In genomic region chr2:70241338-70241737, GRCh38 we compare ENCODE assay signal across 21 cellular contexts. TPM values are rescaled to one million over a fixed set of nuclear protein-coding genes. Genes with fewer than 3 reads are reported as not detected.
DNase-seq lines count a peak whose midpoint lies in the region; ATAC-seq, FAIRE-seq and TF ChIP-seq lines count a peak whose summit lies in the region.
"Had no signal": no experiment of that assay in that cellular context is flagged by ENCODE, and none has a peak within 500 bp of the region (broad histone marks: within the 10 kb centered on the region; RNA-seq: fewer than 3 reads in every experiment).

No MANE protein-coding gene starts in this region.

- H4K8ac ChIP-seq in IMR-90 (ENCODE audit: low read depth in 2 of 2, low read length in 2 of 2) (no peak overlapping the region), mesenchymal stem cell (ENCODE audit: low read length) (no peak overlapping the region)

- H3K4ac ChIP-seq in IMR-90 (ENCODE audit: low read depth, low read length): no peak overlapping the region
- H3K4ac ChIP-seq in mesenchymal stem cell (ENCODE audit: low read depth in 1 of 2, low read length in 2 of 2): no peak overlapping the region

- no peak overlapping the region for H4K5ac ChIP-seq in IMR-90 (ENCODE audit: low read depth, low read length)

- TF ChIP-seq CTCF in DND-41 (IDR thresholded peaks at IDR 0.05; ENCODE audit: borderline replicate concordance, extremely low read depth, low read length, poor library complexity, severe bottlenecking): no peak
- no peak for TF ChIP-seq CTCF in IMR-90 (conservative IDR thresholded peaks at IDR 0.05; ENCODE audit: low read depth, low read length)
- TF ChIP-seq CTCF in astrocyte (IDR thresholded peaks at IDR 0.05; ENCODE audit: insufficient read depth, low read depth, low read length): no peak

- H3K27ac Mint-ChIP-seq in astrocyte (ENCODE audit: unreplicated experiment): no peak overlapping the region
- H3K27ac Mint-ChIP-seq: B cell had no signal

- no peak overlapping the region for H2BK15ac ChIP-seq in IMR-90 (ENCODE audit: low read depth, low read length)
- no peak overlapping the region for H2BK15ac ChIP-seq in mesenchymal stem cell (ENCODE audit: low read depth, poor library complexity, severe bottlenecking)

- H2BK12ac ChIP-seq in mesenchymal stem cell (ENCODE audit: low read length in 2 of 2): no peak overlapping the region

- in situ Hi-C loops in IMR-90 (cut with MboI; ENCODE audit: low sequenced_read_pairs): loop anchor here (25.0 kb wide), 1 partner anchor 329 kb away; the partner anchor contains the start of gene MXD1

- H3K27me3 ChIP-seq in DND-41 (ENCODE audit: insufficient read depth, low read length, poor library complexity): no peaks in the 10 kb centered on the region
- H3K27me3 ChIP-seq in IMR-90 (ENCODE audit: control insufficient read depth, insufficient read depth, low read length): no peaks in the 10 kb centered on the region
- no peaks in the 10 kb centered on the region for H3K27me3 ChIP-seq in astrocyte (ENCODE audit: insufficient read depth, low read length)
- H3K27me3 ChIP-seq in mesenchymal stem cell (ENCODE audit: control insufficient read depth in 1 of 2, insufficient read depth in 1 of 2, low read length in 2 of 2): no peaks in the 10 kb centered on the region
- no peaks in the 10 kb centered on the region for H3K27me3 ChIP-seq in MG63
- H3K27me3 ChIP-seq: gastroesophageal sphincter had no signal

- peaks cover 0 to 42% of the 10 kb centered on the region in 2 experiments; a peak in 3 of 4 replicates for H3K79me1 ChIP-seq in IMR-90 (ENCODE audit: low read depth in 1 of 2, low read length in 2 of 2)
- no peaks in the 10 kb centered on the region for H3K79me1 ChIP-seq in mesenchymal stem cell (replicated peaks; ENCODE audit: low read length, poor library complexity, severe bottlenecking)

- WGBS in IMR-90 (ENCODE audit: extremely low coverage in 2 of 2, insufficient read length in 1 of 2), 2 experiments: 100% methylated on average over 3 of the region's 8 CpGs; no CpG with 5 or more reads in 1 of the 2 experiments
- WGBS in mesenchymal stem cell: 97% methylated on average over 6 of the region's 8 CpGs

- no peak overlapping the region for H2BK5ac ChIP-seq in IMR-90 (ENCODE audit: low read depth, low read length, poor library complexity, severe bottlenecking)
- H2BK5ac ChIP-seq in mesenchymal stem cell (ENCODE audit: low read depth, low read length, poor library complexity, severe bottlenecking): no peak overlapping the region

- H3K36me3 ChIP-seq in DND-41 (ENCODE audit: insufficient read depth, low read length) (peaks cover 73% of the 10 kb centered on the region), IMR-90 (ENCODE audit: control insufficient read depth, insufficient read depth, low read length) (peaks cover 7% of the 10 kb centered on the region; the same call in 1 of the 2 replicates), astrocyte (ENCODE audit: insufficient read depth, low read length) (peaks cover 10% of the 10 kb centered on the region), mesenchymal stem cell (ENCODE audit: control insufficient read depth in 1 of 2, insufficient read depth in 2 of 2, low read depth in 1 of 2, low read length in 2 of 2) (peaks cover 13 to 15% of the 10 kb centered on the region in 2 experiments), MG63 (peaks cover 39% of the 10 kb centered on the region)

- no peak overlapping the region for H3K4me3 ChIP-seq in DND-41 (ENCODE audit: low read depth in 1 of 2, low read length in 2 of 2)
- no peak overlapping the region for H3K4me3 ChIP-seq in IMR-90 (ENCODE audit: insufficient read depth, low read depth, low read length)
- H3K4me3 ChIP-seq in astrocyte (ENCODE audit: insufficient read depth, low read depth, low read length): no peak overlapping the region
- H3K4me3 ChIP-seq in mesenchymal stem cell (ENCODE audit: insufficient read depth in 1 of 2, low read depth in 1 of 2, low read length in 2 of 2): no peak overlapping the region
- no peak overlapping the region for H3K4me3 ChIP-seq in MG63
- H3K4me3 ChIP-seq: coronary artery, gastroesophageal sphincter, left ventricle myocardium inferior had no signal

- H3K4me2 ChIP-seq in DND-41 (ENCODE audit: insufficient read depth, low read length) (no peak overlapping the region), IMR-90 (ENCODE audit: low read depth, low read length) (no peak overlapping the region), astrocyte (ENCODE audit: low read length) (peak overlapping the region; percentile 53), mesenchymal stem cell (ENCODE audit: low read length, poor library complexity, severe bottlenecking) (no peak overlapping the region)

- ATAC-seq in DND-41 (ENCODE audit: insufficient read depth, low read depth) (peak; percentile 21; the same call in 1 of the 3 replicates), IMR-90 (ENCODE audit: low read depth) (no peak), HG03045 (IDR thresholded peaks at IDR 0.05; ENCODE audit: unreplicated experiment) (no peak)
- ATAC-seq: gastroesophageal sphincter, Right ventricle myocardium inferior had no signal

- no peak overlapping the region for H2BK20ac ChIP-seq in IMR-90 (ENCODE audit: low read depth, low read length)

- H2AK5ac ChIP-seq in IMR-90 (ENCODE audit: low read depth, low read length) (no peak overlapping the region), mesenchymal stem cell (ENCODE audit: low read length, severe bottlenecking) (no peak overlapping the region)

- no peak overlapping the region for H3K4me3 Mint-ChIP-seq in astrocyte (ENCODE audit: unreplicated experiment)
- H3K4me3 Mint-ChIP-seq: B cell had no signal

- no peak overlapping the region for H3K9ac ChIP-seq in DND-41 (ENCODE audit: low read depth, low read length)
- H3K9ac ChIP-seq in IMR-90 (ENCODE audit: low read depth, low read length): no peak overlapping the region
- H3K9ac ChIP-seq in astrocyte (ENCODE audit: low read length): no peak overlapping the region
- H3K9ac ChIP-seq in mesenchymal stem cell (ENCODE audit: low read length): no peak overlapping the region
- H3K9ac ChIP-seq: parathyroid adenoma had no signal

- no peak overlapping the region for H3K27ac ChIP-seq in DND-41 (ENCODE audit: low read length)
- no peak overlapping the region for H3K27ac ChIP-seq in IMR-90 (ENCODE audit: insufficient read depth, low read length)
- no peak overlapping the region for H3K27ac ChIP-seq in astrocyte (ENCODE audit: low read depth, low read length)
- H3K27ac ChIP-seq in mesenchymal stem cell (ENCODE audit: low read length, poor library complexity, severe bottlenecking): peak overlapping the region; percentile 35
- H3K27ac ChIP-seq: coronary artery, gastroesophageal sphincter, left ventricle myocardium inferior, parathyroid adenoma had no signal

- dilution Hi-C loops in IMR-90 (cut with HindIII; ENCODE audit: low sequenced_read_pairs, unreplicated experiment): no loop called here

- H3K4me1 Mint-ChIP-seq in astrocyte (ENCODE audit: low read depth, unreplicated experiment): peaks cover 15% of the 10 kb centered on the region

- no peaks in the 10 kb centered on the region for H3K27me3 Mint-ChIP-seq in astrocyte (ENCODE audit: low read depth, unreplicated experiment)
- H3K27me3 Mint-ChIP-seq: B cell had no signal

- H3K14ac ChIP-seq in IMR-90 (replicated peaks; ENCODE audit: low read depth, low read length) (0 out of 2 replicates have a peak overlapping the region, but pooled peaks have one; percentile 44), mesenchymal stem cell (ENCODE audit: low read length in 2 of 2) (no peak overlapping the region)

- H3K4me1 ChIP-seq in DND-41 (ENCODE audit: insufficient read depth, low read length) (peaks cover 42% of the 10 kb centered on the region), IMR-90 (ENCODE audit: control insufficient read depth, insufficient read depth, low read length) (peaks cover 6% of the 10 kb centered on the region), astrocyte (ENCODE audit: insufficient read depth, low read length) (peaks cover 9% of the 10 kb centered on the region), mesenchymal stem cell (ENCODE audit: control insufficient read depth, insufficient read depth, low read depth, low read length) (peaks cover 16% of the 10 kb centered on the region)

- H2AK9ac ChIP-seq in IMR-90 (replicated peaks; ENCODE audit: low read depth, low read length, poor library complexity): no peak overlapping the region

- POLR2A ChIA-PET in IMR-90 (lab: Charles Lee; ENCODE audit: unreplicated experiment): interaction anchor here (0.6 to 0.7 kb wide), 2 partner anchors 10 to 136 kb away, joined by 3 read pairs; no protein-coding TSS in a partner anchor

- H3K36me3 Mint-ChIP-seq in astrocyte (ENCODE audit: low read depth, unreplicated experiment): peaks cover 3% of the 10 kb centered on the region

- no peak overlapping the region for H3K56ac ChIP-seq in IMR-90 (ENCODE audit: extremely low read depth, insufficient read depth, low read length)

- no peak overlapping the region for H2AFZ ChIP-seq in DND-41 (ENCODE audit: low read depth, low read length)
- H2AFZ ChIP-seq in IMR-90 (replicated peaks; ENCODE audit: low read length, poor library complexity): no peak overlapping the region
- no peak overlapping the region for H2AFZ ChIP-seq in astrocyte (ENCODE audit: low read depth, low read length)
- no peak overlapping the region for H2AFZ ChIP-seq in mesenchymal stem cell (ENCODE audit: low read depth, low read length)
- H2AFZ ChIP-seq: parathyroid adenoma had no signal

- H3K23ac ChIP-seq in IMR-90 (ENCODE audit: low read depth, low read length): no peak overlapping the region
- no peak overlapping the region for H3K23ac ChIP-seq in mesenchymal stem cell (ENCODE audit: low read length in 2 of 2)

- H4K91ac ChIP-seq in IMR-90 (ENCODE audit: insufficient read depth, low read depth, low read length) (no peak overlapping the region), mesenchymal stem cell (ENCODE audit: low read length) (no peak overlapping the region)

- CTCF ChIA-PET in IMR-90 (lab: Yijun Ruan, JAX): interaction anchor here (0.6 to 0.7 kb wide), 2 partner anchors 707 to 901 kb away, joined by 3 to 4 read pairs; no protein-coding TSS in a partner anchor

- DNase-seq in DND-41 (no peak), IMR-90 (peak; percentile 54), astrocyte (ENCODE audit: low read depth) (no peak), mesenchymal stem cell (no peak), NOMO-1 treated with dmso at 0.1 percent for 144 hours (lab: John Stamatoyannopoulos, UW; ENCODE audit: unreplicated experiment) (no peak), MG63 (no peak), NOMO-1 treated with DMSO at 0.1 percent for 48 hours (lab: John Stamatoyannopoulos, UW; ENCODE audit: unreplicated experiment) (no peak)
- DNase-seq: activated effector memory CD4-positive, alpha-beta T cell treated with anti-CD3 and anti-CD28 coated beads, Interleukin-2, amount 50 U/mL, for 16 hours; aorta; H7; left ventricle myocardium inferior; NCI-H1694; NCI-H446; NK-92 treated with Interleukin-12 subunit alpha and Interleukin-12 subunit beta, amount 100 ng/mL, for 24 hours; small intestine had no signal

- H2BK120ac ChIP-seq in IMR-90 (ENCODE audit: low read depth, low read length) (no peak overlapping the region), mesenchymal stem cell (ENCODE audit: low read depth, low read length) (no peak overlapping the region)

- BruUV-seq in IMR-90 (replicated peaks; lab: Mats Ljungman, UMichigan): no TSS peak

- H3K9me3 ChIP-seq in DND-41 (ENCODE audit: insufficient read depth, low read length, severe bottlenecking) (no peaks in the 10 kb centered on the region), IMR-90 (ENCODE audit: control insufficient read depth, insufficient read depth, low read length) (no peaks in the 10 kb centered on the region), astrocyte (ENCODE audit: insufficient read depth, low read depth, low read length) (no peaks in the 10 kb centered on the region), mesenchymal stem cell (ENCODE audit: control insufficient read depth, low read length) (no peaks in the 10 kb centered on the region), MG63 (no peaks in the 10 kb centered on the region)
- H3K9me3 ChIP-seq: gastroesophageal sphincter, left ventricle myocardium inferior had no signal

- no peaks in the 10 kb centered on the region for H3K9me3 Mint-ChIP-seq in astrocyte (ENCODE audit: unreplicated experiment)

- peaks cover 100% of the 10 kb centered on the region for H3K79me2 ChIP-seq in DND-41 (ENCODE audit: insufficient read depth, low read length)
- H3K79me2 ChIP-seq in astrocyte (ENCODE audit: insufficient read depth, low read length): peaks cover 99% of the 10 kb centered on the region

- no peak for FAIRE-seq in astrocyte (lab: Jason Lieb, UNC)
- FAIRE-seq: small intestine had no signal

- intact Hi-C loops in IMR-90 (cut with micrococcal nuclease): no loop called here

- no peak for TF ChIP-seq POLR2A in IMR-90 (IDR thresholded peaks at IDR 0.05; ENCODE audit: low read depth, low read length)

- peaks cover 6% of the 10 kb centered on the region; the same call in 1 of the 2 replicates for H3K9me1 ChIP-seq in IMR-90 (ENCODE audit: insufficient read depth, low read length)

- H3K18ac ChIP-seq in IMR-90 (ENCODE audit: low read depth, low read length) (no peak overlapping the region), mesenchymal stem cell (ENCODE audit: low read depth in 1 of 2, low read length in 2 of 2) (no peak overlapping the region)

- no peak for TF ChIP-seq RAD21 in IMR-90 (IDR thresholded peaks at IDR 0.05; ENCODE audit: low read length)

- H4K20me1 ChIP-seq in DND-41 (ENCODE audit: insufficient read depth, low read length): peaks cover 75% of the 10 kb centered on the region
- peaks cover 81% of the 10 kb centered on the region for H4K20me1 ChIP-seq in IMR-90 (ENCODE audit: insufficient read depth, low read length)
- H4K20me1 ChIP-seq in astrocyte (ENCODE audit: insufficient read depth, low read length): peaks cover 90% of the 10 kb centered on the region

RNA-seq across cellular contexts. Expression of gene TIA1, which starts 7.1 kb away (rescaled TPM):
- total RNA-seq in IMR-90 (2012; rRNA removed) (93.3 and 103 TPM in 2 replicates), astrocyte (104 and 112 TPM in 2 replicates)
- 72.7 and 72.8 TPM in 2 replicates for polyA plus RNA-seq in IMR-90 (2012; rRNA removed)
- polyA plus RNA-seq in IMR-90 (2012; cell fraction: cytosol; rRNA removed): 9.7 and 11.5 TPM in 2 replicates
- 67.9 and 381 TPM in 2 replicates for polyA plus RNA-seq in IMR-90 (2012; cell fraction: nucleus; rRNA removed; ENCODE audit: low replicate concordance)
- polyA plus RNA-seq in mesenchymal stem cell (2013, experiment 1 of 2): 35.6 TPM
- 38.6 TPM for polyA plus RNA-seq in mesenchymal stem cell (2013, experiment 2 of 2)
- 46.0 and 53.3 TPM in 2 replicates for total RNA-seq in MG63 (2014; rRNA removed; shearing (Covaris generic); ENCODE audit: low replicate concordance)

RNA-seq across cellular contexts. Expression of gene PCYOX1, which starts 16.6 kb away (rescaled TPM):
- total RNA-seq in IMR-90 (2012; rRNA removed) (34.4 and 41.4 TPM in 2 replicates), astrocyte (93.5 and 94.0 TPM in 2 replicates)
- 20.8 and 25.3 TPM in 2 replicates for polyA plus RNA-seq in IMR-90 (2012; rRNA removed)
- 7.2 and 11.2 TPM in 2 replicates for polyA plus RNA-seq in IMR-90 (2012; cell fraction: cytosol; rRNA removed)
- 1.1 and 8.2 TPM in 2 replicates for polyA plus RNA-seq in IMR-90 (2012; cell fraction: nucleus; rRNA removed; ENCODE audit: low replicate concordance)
- 138 TPM for polyA plus RNA-seq in mesenchymal stem cell (2013, experiment 1 of 2)
- 141 TPM for polyA plus RNA-seq in mesenchymal stem cell (2013, experiment 2 of 2)
- total RNA-seq in MG63 (2014; rRNA removed; shearing (Covaris generic); ENCODE audit: low replicate concordance): 6.4 and 16.6 TPM in 2 replicates

RNA-seq across cellular contexts. Expression of gene C2orf42, which starts 50.5 kb away (rescaled TPM):
- 24.4 and 31.5 TPM in 2 replicates for total RNA-seq in IMR-90 (2012; rRNA removed)
- polyA plus RNA-seq in IMR-90 (2012; rRNA removed): 7.3 and 7.5 TPM in 2 replicates
- polyA plus RNA-seq in IMR-90 (2012; cell fraction: cytosol; rRNA removed): 3.0 and 3.6 TPM in 2 replicates
- 12.2 and 14.9 TPM in 2 replicates for polyA plus RNA-seq in IMR-90 (2012; cell fraction: nucleus; rRNA removed; ENCODE audit: low replicate concordance)
- total RNA-seq in astrocyte: 15.2 and 20.7 TPM in 2 replicates
- 4.7 TPM for polyA plus RNA-seq in mesenchymal stem cell (2013, experiment 1 of 2)
- polyA plus RNA-seq in mesenchymal stem cell (2013, experiment 2 of 2): 5.5 TPM
- 5.4 and 16.7 TPM in 2 replicates for total RNA-seq in MG63 (2014; rRNA removed; shearing (Covaris generic); ENCODE audit: low replicate concordance)

RNA-seq across cellular contexts. Expression of gene SNRPG, which starts 52.2 kb away (rescaled TPM):
- total RNA-seq in IMR-90 (2012; rRNA removed) (63.3 and 291 TPM in 2 replicates), astrocyte (166 and 174 TPM in 2 replicates)
- 141 and 167 TPM in 2 replicates for polyA plus RNA-seq in IMR-90 (2012; rRNA removed)
- polyA plus RNA-seq in IMR-90 (2012; cell fraction: cytosol; rRNA removed): 19.6 and 42.6 TPM in 2 replicates
- 4.2 and 27.6 TPM in 2 replicates for polyA plus RNA-seq in IMR-90 (2012; cell fraction: nucleus; rRNA removed; ENCODE audit: low replicate concordance)
- 216 TPM for polyA plus RNA-seq in mesenchymal stem cell (2013, experiment 1 of 2)
- 232 TPM for polyA plus RNA-seq in mesenchymal stem cell (2013, experiment 2 of 2)
- total RNA-seq in MG63 (2014; rRNA removed; shearing (Covaris generic); ENCODE audit: low replicate concordance): 179 and 213 TPM in 2 replicates
